ENCODE assay signal across 12 cellular contexts in genomic region chr17:78719630-78720298, GRCh38.
DNase-seq lines count a peak whose midpoint lies in the region; ATAC-seq and TF ChIP-seq lines count a peak whose summit lies in the region.
"Had no signal": no experiment of that assay in that cellular context is flagged by ENCODE, and none has a peak within 500 bp of the region (broad histone marks: within the 10 kb centered on the region; RNA-seq: fewer than 3 reads in every experiment).

No MANE protein-coding gene starts in this region.

- DNase-seq in T-helper 1 cell, result no peak
- DNase-seq in natural killer cell treated with Interleukin-12 subunit alpha and Interleukin-12 subunit beta and Interleukin-15 and Interleukin-18, amount 100 ng/mL, for 72 hours (ENCODE audit: low spot score), result no peak
- no peak for DNase-seq in NCI-H1930 (lab: John Stamatoyannopoulos, UW)
- DNase-seq in HT-29 (ENCODE audit: low spot score), result no peak
- DNase-seq in NCI-H2107 treated with DMSO at 0.1 percent for 48 hours (lab: John Stamatoyannopoulos, UW; ENCODE audit: unreplicated experiment), result no peak
- DNase-seq: kidney glomerular epithelial cell, SK-N-SH, upper lobe of right lung had no signal

- TF ChIP-seq CTCF in HEK293 (tag by site-specific recombination; IDR thresholded peaks at IDR 0.05), result no peak

- H3K27me3 Mint-ChIP-seq in T-helper 1 cell treated with Interleukin-12 subunit alpha and Interleukin-12 subunit beta and Interleukin-4 antibody, amounts not matched to agents 30 μg/mL and 1 μg/mL, for 36 hours (ENCODE audit: low read depth), result no peaks in the 10 kb centered on the region
- no peaks in the 10 kb centered on the region for H3K27me3 Mint-ChIP-seq in activated T-helper 17 cell treated with anti-CD3 and anti-CD28 coated beads, Interleukin-2, amount 50 U/mL, for 72 hours
- no peaks in the 10 kb centered on the region for H3K27me3 Mint-ChIP-seq in natural killer cell treated with Interleukin-12 subunit alpha and Interleukin-12 subunit beta and Interleukin-15 and Interleukin-18, amount 100 ng/mL, for 72 hours

- CTCF ChIA-PET in HEK293 (lab: Yijun Ruan, JAX), result interaction anchor here (0.7 to 3.7 kb wide), 3 partner anchors 12 to 260 kb away, joined by 3 to 33 read pairs (median 3); partner anchors contain the start of gene LGALS3BP

- no peaks in the 10 kb centered on the region for H3K36me3 ChIP-seq in HEK293 (ENCODE audit: control insufficient read depth in 2 of 2, insufficient read depth in 1 of 2, low read length in 2 of 2)
- H3K36me3 ChIP-seq: HAP-1, upper lobe of right lung had no signal

- H3K27ac ChIP-seq in HEK293 (ENCODE audit: extremely low read depth, low read depth, low read length), result no peak overlapping the region
- H3K27ac ChIP-seq: upper lobe of right lung had no signal

- peaks cover 79% of the 10 kb centered on the region for H3K4me1 Mint-ChIP-seq in T-helper 1 cell treated with Interleukin-12 subunit alpha and Interleukin-12 subunit beta and Interleukin-4 antibody, amounts not matched to agents 30 μg/mL and 1 μg/mL, for 36 hours (ENCODE audit: low read depth)
- peaks cover 78% of the 10 kb centered on the region for H3K4me1 Mint-ChIP-seq in activated T-helper 17 cell treated with anti-CD3 and anti-CD28 coated beads, Interleukin-2, amount 50 U/mL, for 72 hours
- peaks cover 77 to 86% of the 10 kb centered on the region in 2 donors for H3K4me1 Mint-ChIP-seq in natural killer cell treated with Interleukin-12 subunit alpha and Interleukin-12 subunit beta and Interleukin-15 and Interleukin-18, amount 100 ng/mL, for 72 hours (ENCODE audit: low read depth in 2 of 2)

- no peaks in the 10 kb centered on the region for H3K9me3 Mint-ChIP-seq in T-helper 1 cell treated with Interleukin-12 subunit alpha and Interleukin-12 subunit beta and Interleukin-4 antibody, amounts not matched to agents 30 μg/mL and 1 μg/mL, for 36 hours
- no peaks in the 10 kb centered on the region for H3K9me3 Mint-ChIP-seq in activated T-helper 17 cell treated with anti-CD3 and anti-CD28 coated beads, Interleukin-2, amount 50 U/mL, for 72 hours
- H3K9me3 Mint-ChIP-seq in natural killer cell treated with Interleukin-12 subunit alpha and Interleukin-12 subunit beta and Interleukin-15 and Interleukin-18, amount 100 ng/mL, for 72 hours, result no peaks in the 10 kb centered on the region

- H3K4me3 Mint-ChIP-seq in T-helper 1 cell treated with Interleukin-12 subunit alpha and Interleukin-12 subunit beta and Interleukin-4 antibody, amounts not matched to agents 30 μg/mL and 1 μg/mL, for 36 hours, result peak overlapping the region; percentile 36
- H3K4me3 Mint-ChIP-seq in activated T-helper 17 cell treated with anti-CD3 and anti-CD28 coated beads, Interleukin-2, amount 50 U/mL, for 72 hours, result peak overlapping the region; percentile 77
- peak overlapping the region; percentile 79 for H3K4me3 Mint-ChIP-seq in natural killer cell treated with Interleukin-12 subunit alpha and Interleukin-12 subunit beta and Interleukin-15 and Interleukin-18, amount 100 ng/mL, for 72 hours

- H3K4me3 ChIP-seq in HEK293 (ENCODE audit: low read depth, low read length), result no peak overlapping the region
- H3K4me3 ChIP-seq: HAP-1, upper lobe of right lung had no signal

- POLR2A ChIA-PET in HEK293 (lab: Yijun Ruan, JAX), result no interaction called here

- peaks cover 13% of the 10 kb centered on the region for H3K36me3 Mint-ChIP-seq in T-helper 1 cell treated with Interleukin-12 subunit alpha and Interleukin-12 subunit beta and Interleukin-4 antibody, amounts not matched to agents 30 μg/mL and 1 μg/mL, for 36 hours (ENCODE audit: low read depth)
- H3K36me3 Mint-ChIP-seq in activated T-helper 17 cell treated with anti-CD3 and anti-CD28 coated beads, Interleukin-2, amount 50 U/mL, for 72 hours (ENCODE audit: low read depth), result peaks cover 37% of the 10 kb centered on the region
- no peaks in the 10 kb centered on the region for H3K36me3 Mint-ChIP-seq in natural killer cell treated with Interleukin-12 subunit alpha and Interleukin-12 subunit beta and Interleukin-15 and Interleukin-18, amount 100 ng/mL, for 72 hours

- peak overlapping the region; percentile 80 for H3K27ac Mint-ChIP-seq in T-helper 1 cell treated with Interleukin-12 subunit alpha and Interleukin-12 subunit beta and Interleukin-4 antibody, amounts not matched to agents 30 μg/mL and 1 μg/mL, for 36 hours
- H3K27ac Mint-ChIP-seq in activated T-helper 17 cell treated with anti-CD3 and anti-CD28 coated beads, Interleukin-2, amount 50 U/mL, for 72 hours, result peak overlapping the region; percentile 66
- H3K27ac Mint-ChIP-seq in natural killer cell treated with Interleukin-12 subunit alpha and Interleukin-12 subunit beta and Interleukin-15 and Interleukin-18, amount 100 ng/mL, for 72 hours, result peak overlapping the region; percentile 71 to 93

- peak; percentile 79 for ATAC-seq in activated T-helper 17 cell treated with anti-CD3 and anti-CD28 coated beads, Interleukin-2, amount 50 U/mL, for 72 hours (replicated peaks)
- peak; percentile 58 to 77 for ATAC-seq in natural killer cell treated with Interleukin-12 subunit alpha and Interleukin-12 subunit beta and Interleukin-15 and Interleukin-18, amount 100 ng/mL, for 72 hours
- ATAC-seq: upper lobe of right lung had no signal

- H3K9me3 ChIP-seq in HEK293 (ENCODE audit: control insufficient read depth, insufficient read depth, low read depth, low read length), result no peaks in the 10 kb centered on the region
- H3K9me3 ChIP-seq: HAP-1, SK-N-SH, upper lobe of right lung had no signal

- peaks cover 60% of the 10 kb centered on the region for H3K4me1 ChIP-seq in HEK293 (ENCODE audit: control insufficient read depth, insufficient read depth, low read length)

TF ChIP-seq in HEK293, 187 proteins besides CTCF, POLR2A, EP300 and RAD21:
- peak; percentile 45 for TF ChIP-seq ZNF366 (tag by site-specific recombination; conservative IDR thresholded peaks at IDR 0.05)
- TF ChIP-seq ZNF398 (tag by site-specific recombination; IDR thresholded peaks at IDR 0.05), result no peak
- no peak for TF ChIP-seq ZNF280D (tag by site-specific recombination; IDR thresholded peaks at IDR 0.05)
- peak; percentile 29; the same call in 1 of the 2 replicates for TF ChIP-seq ZBTB17 (tag by site-specific recombination; IDR thresholded peaks at IDR 0.05)
- TF ChIP-seq ZNF529 (tag by site-specific recombination; IDR thresholded peaks at IDR 0.05; ENCODE audit: insufficient replicate concordance), result no peak
- no peak for TF ChIP-seq ZNF416 (tag by site-specific recombination; IDR thresholded peaks at IDR 0.05)
- TF ChIP-seq BCL11A (tag by site-specific recombination; IDR thresholded peaks at IDR 0.05; ENCODE audit: low read depth), result no peak
- TF ChIP-seq ZBTB7A (tag by site-specific recombination; IDR thresholded peaks at IDR 0.05; ENCODE audit: low read depth), result no peak
- no peak for TF ChIP-seq ZXDB (tag by site-specific recombination; IDR thresholded peaks at IDR 0.05)
- peak; percentile 82; the same call in 1 of the 2 replicates for TF ChIP-seq ZBTB48 (tag by site-specific recombination; IDR thresholded peaks at IDR 0.05)
- TF ChIP-seq ZNF18 (tag by site-specific recombination; IDR thresholded peaks at IDR 0.05), result peak; percentile 60
TF ChIP-seq in HEK293: peak in this region for 4.
